Comparison of ENCODE assay signal across 15 cellular contexts in the genomic region with DNA sequence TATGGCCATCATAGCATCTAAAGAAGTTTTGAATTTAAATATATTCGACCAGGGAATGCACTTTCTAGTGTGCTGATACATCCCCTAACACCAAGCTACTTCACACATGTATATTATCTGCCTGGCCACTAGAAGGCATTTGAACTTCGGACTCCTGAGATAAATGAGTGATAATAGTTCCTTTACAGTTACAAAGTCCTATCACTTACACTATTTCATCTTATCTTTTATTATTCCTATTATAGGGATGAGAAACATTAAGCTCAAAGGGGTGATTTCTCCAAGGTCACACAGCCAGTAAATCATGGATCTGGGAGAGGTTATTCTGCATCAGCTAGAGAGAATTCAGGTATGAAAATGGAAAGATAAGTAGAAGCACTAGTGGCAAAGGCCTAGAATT. TPM values are rescaled to one million over a fixed set of nuclear protein-coding genes. Genes with fewer than 3 reads are reported as not detected.
"Had no signal": no experiment of that assay in that cellular context is flagged by ENCODE, and none has a peak within 500 bp of the region (broad histone marks: within the 10 kb centered on the region; RNA-seq: fewer than 3 reads in every experiment).

No MANE protein-coding gene starts in this region.

- H3K27ac Mint-ChIP-seq: activated T-helper 1 cell treated with anti-CD3 and anti-CD28 coated beads, Interleukin-12 subunit alpha, Interleukin-12 subunit beta, Interleukin-2, Interleukin-4 antibody, amounts not matched to agents 30 ng/mL and 10 ng/mL and 1 ng/mL, durations not matched to agents 14 hours and 24 hours and 36 hours; natural killer cell; stimulated activated memory B cell treated with anti-CD40 and anti-IgM and Interleukin-4, amounts not matched to agents 10 μg/mL and 1 μg/mL and 100 μg/mL, for 72 hours had no signal

- H3K9me3 Mint-ChIP-seq: activated T-helper 1 cell treated with anti-CD3 and anti-CD28 coated beads, Interleukin-12 subunit alpha, Interleukin-12 subunit beta, Interleukin-2, Interleukin-4 antibody, amounts not matched to agents 30 ng/mL and 10 ng/mL and 1 ng/mL, durations not matched to agents 14 hours and 24 hours and 36 hours; central memory CD8-positive, alpha-beta T cell; natural killer cell; stimulated activated memory B cell treated with anti-CD40 and anti-IgM and Interleukin-4, amounts not matched to agents 10 μg/mL and 1 μg/mL and 100 μg/mL, for 72 hours had no signal

- H3K27me3 ChIP-seq: brain microvascular endothelial cell, heart left ventricle had no signal

- DNase-seq: activated CD4-positive, CD25-positive, alpha-beta regulatory T cell; anterior cingulate cortex; brain microvascular endothelial cell; effector CD4-positive, alpha-beta T cell; heart left ventricle; islet precursor cell; natural killer cell; stimulated activated CD4-positive, alpha-beta T cell treated with anti-CD3 and anti-CD28 coated beads, Interleukin-2, amount 100 ng/mL, for 48 hours had no signal

- H3K27ac ChIP-seq: brain microvascular endothelial cell, coronary artery, heart left ventricle had no signal

- H3K4me1 ChIP-seq: heart left ventricle had no signal

- ATAC-seq: heart left ventricle; left lobe of liver; natural killer cell; stimulated activated memory B cell treated with anti-CD40 and anti-IgM and Interleukin-4, amounts not matched to agents 10 μg/mL and 1 μg/mL and 100 μg/mL, for 72 hours had no signal

- H3K4me3 ChIP-seq: coronary artery, heart left ventricle had no signal

- FAIRE-seq: frontal cortex had no signal

- H3K36me3 Mint-ChIP-seq: natural killer cell had no signal

- H3K27me3 Mint-ChIP-seq: central memory CD8-positive, alpha-beta T cell; stimulated activated memory B cell treated with anti-CD40 and anti-IgM and Interleukin-4, amounts not matched to agents 10 μg/mL and 1 μg/mL and 100 μg/mL, for 72 hours had no signal

- H3K4me3 Mint-ChIP-seq: activated T-helper 1 cell treated with anti-CD3 and anti-CD28 coated beads, Interleukin-12 subunit alpha, Interleukin-12 subunit beta, Interleukin-2, Interleukin-4 antibody, amounts not matched to agents 30 ng/mL and 10 ng/mL and 1 ng/mL, durations not matched to agents 14 hours and 24 hours and 36 hours; central memory CD8-positive, alpha-beta T cell; natural killer cell; stimulated activated memory B cell treated with anti-CD40 and anti-IgM and Interleukin-4, amounts not matched to agents 10 μg/mL and 1 μg/mL and 100 μg/mL, for 72 hours had no signal

- H3K4me1 Mint-ChIP-seq: natural killer cell; stimulated activated memory B cell treated with anti-CD40 and anti-IgM and Interleukin-4, amounts not matched to agents 10 μg/mL and 1 μg/mL and 100 μg/mL, for 72 hours had no signal

- H3K9me3 ChIP-seq: heart left ventricle had no signal

RNA-seq across cellular contexts. Expression of a gene that starts 40.5 kb away (rescaled TPM):
- total RNA-seq: activated T-helper 1 cell treated with anti-CD3 and anti-CD28 coated beads, Interleukin-12 subunit alpha, Interleukin-12 subunit beta, Interleukin-2, Interleukin-4 antibody, amounts not matched to agents 30 ng/mL and 10 ng/mL and 1 ng/mL, durations not matched to agents 14 hours and 24 hours and 36 hours; natural killer cell; T-helper 2 cell treated with Interferon-gamma antibody and Interleukin-4, amounts not matched to agents 100 ng/mL and 5 ng/mL, for 36 hours had no signal
